ENCODE assay signal across 18 cellular contexts in genomic region chr7:129191272-129191671, GRCh38. TPM values are rescaled to one million over a fixed set of nuclear protein-coding genes. Genes with fewer than 3 reads are reported as not detected.
"Had no signal": no experiment of that assay in that cellular context is flagged by ENCODE, and none has a peak within 500 bp of the region (broad histone marks: within the 10 kb centered on the region; RNA-seq: fewer than 3 reads in every experiment).

No MANE protein-coding gene starts in this region.

- H3K4me3 ChIP-seq: upper lobe of left lung had no signal

- H3K27ac ChIP-seq: parathyroid adenoma, upper lobe of left lung had no signal

- H3K9me3 ChIP-seq: upper lobe of left lung had no signal

- DNase-seq: activated CD4-positive, alpha-beta T cell treated with anti-CD3 and anti-CD28 coated beads, Interleukin-2, amount 10 ng/mL, durations not matched to agents 7 days and 5 days; activated CD4-positive, CD25-positive, alpha-beta regulatory T cell; activated CD8-positive, alpha-beta memory T cell treated with anti-CD3 and anti-CD28 coated beads for 24 hours; activated naive CD8-positive, alpha-beta T cell treated with anti-CD3 and anti-CD28 coated beads, Interleukin-2, amount 10 ng/mL, durations not matched to agents 7 days and 5 days; anterior cingulate cortex; cortex of kidney; effector CD8-positive, alpha-beta T cell; foreskin fibroblast; glutamatergic neuron; kidney glomerular epithelial cell; mesenchymal stem cell; natural killer cell; small intestine; stimulated activated naive CD8-positive, alpha-beta T cell treated with anti-CD3 and anti-CD28 coated beads, Interleukin-15, Interleukin-2, amounts not matched to agents 100 U/mL and 50 U/mL, for 24 hours; T-helper 17 cell; upper lobe of left lung had no signal

- H2AFZ ChIP-seq: parathyroid adenoma had no signal

- H3K9ac ChIP-seq: parathyroid adenoma had no signal

- H3K27ac Mint-ChIP-seq: activated CD4-positive, alpha-beta T cell treated with anti-CD3 and anti-CD28 coated beads, Interleukin-2, amount 10 ng/mL, durations not matched to agents 7 days and 5 days; activated naive CD8-positive, alpha-beta T cell treated with anti-CD3 and anti-CD28 coated beads, Interleukin-2, amount 10 ng/mL, durations not matched to agents 7 days and 5 days; natural killer cell; T-helper 17 cell had no signal

- H3K4me3 Mint-ChIP-seq: activated CD4-positive, alpha-beta T cell treated with anti-CD3 and anti-CD28 coated beads, Interleukin-2, amount 10 ng/mL, durations not matched to agents 7 days and 5 days; activated naive CD8-positive, alpha-beta T cell treated with anti-CD3 and anti-CD28 coated beads, Interleukin-2, amount 10 ng/mL, durations not matched to agents 7 days and 5 days; natural killer cell; T-helper 17 cell had no signal

- H3K36me3 Mint-ChIP-seq: activated naive CD8-positive, alpha-beta T cell treated with anti-CD3 and anti-CD28 coated beads, Interleukin-2, amount 10 ng/mL, durations not matched to agents 7 days and 5 days; natural killer cell had no signal

- H3K36me3 ChIP-seq: upper lobe of left lung had no signal

- H3K9me3 Mint-ChIP-seq: activated CD4-positive, alpha-beta T cell treated with anti-CD3 and anti-CD28 coated beads, Interleukin-2, amount 10 ng/mL, durations not matched to agents 7 days and 5 days; activated naive CD8-positive, alpha-beta T cell treated with anti-CD3 and anti-CD28 coated beads, Interleukin-2, amount 10 ng/mL, durations not matched to agents 7 days and 5 days; natural killer cell had no signal

RNA-seq across cellular contexts. Expression of gene SMO, which starts 2.8 kb away (rescaled TPM):
- total RNA-seq: activated CD4-positive, alpha-beta T cell treated with anti-CD3 and anti-CD28 coated beads, Interleukin-2, amount 10 ng/mL, durations not matched to agents 7 days and 5 days; T-helper 17 cell had no signal

RNA-seq across cellular contexts. Expression of gene TSPAN33, which starts 46.8 kb away (rescaled TPM):
- total RNA-seq: endothelial cell of umbilical vein had no signal
